Comparison of ENCODE assay signal across 21 cellular contexts in the genomic region with DNA sequence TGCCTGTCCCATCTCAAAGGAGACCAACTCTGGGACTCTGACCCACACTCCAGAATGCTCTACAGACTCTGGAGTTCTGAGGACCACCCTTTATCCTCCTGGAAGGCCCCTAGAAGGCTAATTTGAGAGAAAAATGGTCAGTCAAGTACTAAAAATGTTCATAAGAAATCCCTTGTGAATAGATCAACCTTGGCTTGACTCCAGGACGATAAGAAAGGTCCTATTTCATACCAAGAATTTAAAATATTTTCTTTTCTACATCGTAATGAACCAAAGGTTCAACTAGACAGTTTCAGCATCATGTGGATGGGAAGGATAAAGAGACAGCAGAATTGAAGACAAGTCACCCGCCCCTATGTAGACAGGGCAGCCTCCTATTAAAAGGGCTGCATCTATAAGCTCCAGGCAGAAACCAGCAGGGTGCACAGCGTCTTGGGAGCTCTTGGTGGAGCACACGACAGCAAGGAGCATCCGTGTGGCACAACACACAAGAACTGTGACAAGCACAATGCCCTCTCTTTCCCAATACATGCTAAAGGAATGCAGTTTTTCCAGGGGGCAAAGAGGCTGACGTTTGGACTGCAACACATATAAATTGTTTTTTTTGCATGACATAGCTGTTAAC.
DNase-seq lines count a peak whose midpoint lies in the region; ATAC-seq and TF ChIP-seq lines count a peak whose summit lies in the region.
"Had no signal": no experiment of that assay in that cellular context is flagged by ENCODE, and none has a peak within 500 bp of the region (broad histone marks: within the 10 kb centered on the region; RNA-seq: fewer than 3 reads in every experiment).

No MANE protein-coding gene starts in this region.

- DNase-seq in EH (ENCODE audit: low read depth) (peak; percentile 29), fibroblast of peridontal ligament (ENCODE audit: extremely low read depth) (peak; percentile 38), hippocampal formation (lab: John Stamatoyannopoulos, UW) (no peak), KBM-7 (no peak)
- no peak for DNase-seq in stimulated activated effector memory CD8-positive, alpha-beta T cell treated with anti-CD3 and anti-CD28 coated beads, Interleukin-12 subunit alpha, Interleukin-12 subunit beta, amount 100 ng/mL, for 72 hours (ENCODE audit: low spot score in 2 of 2)
- DNase-seq: CD4-positive, CD25-positive, alpha-beta regulatory T cell; H7; NCI-H1092 treated with DMSO at 0.1 percent for 48 hours; NCI-H1436; NCI-H187; NCI-H2081 treated with DMSO at 0.1 percent for 48 hours; NCI-H2171; NCI-H226; NCI-H510A treated with DMSO at 0.1 percent for 48 hours; RPMI8226; SHP77 treated with DMSO at 0.1 percent for 48 hours had no signal

- 0 out of 2 replicates have a peak overlapping the region, but pooled peaks have one; percentile 45 for H2AFZ ChIP-seq in OCI-LY3 (ENCODE audit: low read depth, low read length)

- H4K20me1 ChIP-seq in OCI-LY3 (ENCODE audit: insufficient read depth, low read length): no peaks in the 10 kb centered on the region
- H4K20me1 ChIP-seq: BLaER1 had no signal

- no peaks in the 10 kb centered on the region for H3K27me3 ChIP-seq in OCI-LY3 (ENCODE audit: low read depth, low read length)
- H3K27me3 ChIP-seq: BLaER1 had no signal

- no peaks in the 10 kb centered on the region for H3K79me2 ChIP-seq in OCI-LY3 (ENCODE audit: low read length)

- peaks cover 10% of the 10 kb centered on the region for H3K9me3 Mint-ChIP-seq in stimulated activated effector memory CD8-positive, alpha-beta T cell treated with anti-CD3 and anti-CD28 coated beads, Interleukin-12 subunit alpha, Interleukin-12 subunit beta, amount 100 ng/mL, for 72 hours

- no peaks in the 10 kb centered on the region for H3K36me3 ChIP-seq in OCI-LY3 (replicated peaks; ENCODE audit: low read depth, low read length)
- H3K36me3 ChIP-seq: BLaER1 had no signal

- H3K4me3 Mint-ChIP-seq in stimulated activated effector memory CD8-positive, alpha-beta T cell treated with anti-CD3 and anti-CD28 coated beads, Interleukin-12 subunit alpha, Interleukin-12 subunit beta, amount 100 ng/mL, for 72 hours: no peak overlapping the region
- H3K4me3 Mint-ChIP-seq: CD4-positive, CD25-positive, alpha-beta regulatory T cell had no signal

- no peak overlapping the region for H3K4me2 ChIP-seq in OCI-LY3 (ENCODE audit: low read length)
- H3K4me2 ChIP-seq: BLaER1, KMS-11 had no signal

- in situ Hi-C loops in KBM-7 (cut with MboI; ENCODE audit: low pct_unique_long_range_greater_than_20kb, low sequenced_read_pairs): no loop called here

- TF ChIP-seq CTCF in OCI-LY3 (IDR thresholded peaks at IDR 0.05; ENCODE audit: low read depth, low read length): no peak

- H3K9me3 ChIP-seq in OCI-LY3 (ENCODE audit: insufficient read depth, low read length): no peaks in the 10 kb centered on the region
- H3K9me3 ChIP-seq: BLaER1 had no signal

- H3K27ac ChIP-seq in OCI-LY3 (ENCODE audit: low read length): no peak overlapping the region
- H3K27ac ChIP-seq: BLaER1, KMS-11, SK-N-MC had no signal

- no peaks in the 10 kb centered on the region for H3K4me1 Mint-ChIP-seq in stimulated activated effector memory CD8-positive, alpha-beta T cell treated with anti-CD3 and anti-CD28 coated beads, Interleukin-12 subunit alpha, Interleukin-12 subunit beta, amount 100 ng/mL, for 72 hours
- H3K4me1 Mint-ChIP-seq: CD4-positive, CD25-positive, alpha-beta regulatory T cell had no signal

- no peaks in the 10 kb centered on the region for H3K4me1 ChIP-seq in OCI-LY3 (ENCODE audit: low read length)
- H3K4me1 ChIP-seq: BLaER1 had no signal

- no peaks in the 10 kb centered on the region for H3K36me3 Mint-ChIP-seq in stimulated activated effector memory CD8-positive, alpha-beta T cell treated with anti-CD3 and anti-CD28 coated beads, Interleukin-12 subunit alpha, Interleukin-12 subunit beta, amount 100 ng/mL, for 72 hours
- H3K36me3 Mint-ChIP-seq: CD4-positive, CD25-positive, alpha-beta regulatory T cell had no signal

- H3K4me3 ChIP-seq in OCI-LY3 (ENCODE audit: low read length): no peak overlapping the region
- H3K4me3 ChIP-seq: BLaER1, SK-N-MC had no signal

- ATAC-seq in stimulated activated effector memory CD8-positive, alpha-beta T cell treated with anti-CD3 and anti-CD28 coated beads, Interleukin-12 subunit alpha, Interleukin-12 subunit beta, amount 100 ng/mL, for 72 hours: peak; percentile 17
- ATAC-seq in HG03442 (IDR thresholded peaks at IDR 0.05; ENCODE audit: unreplicated experiment): no peak

- H3K9ac ChIP-seq in OCI-LY3 (ENCODE audit: low read length): no peak overlapping the region
- H3K9ac ChIP-seq: BLaER1, KMS-11 had no signal

- no peak overlapping the region for H3K27ac Mint-ChIP-seq in stimulated activated effector memory CD8-positive, alpha-beta T cell treated with anti-CD3 and anti-CD28 coated beads, Interleukin-12 subunit alpha, Interleukin-12 subunit beta, amount 100 ng/mL, for 72 hours
- H3K27ac Mint-ChIP-seq: CD4-positive, CD25-positive, alpha-beta regulatory T cell had no signal

Comparison
In these comparisons a context has a peak if more than half of its experiments do, and no peak if none do; other contexts are left out.
1. DNase-seq: peak in EH (single experiment) and fibroblast of peridontal ligament (single experiment); none in stimulated activated effector memory CD8-positive, alpha-beta T cell treated with anti-CD3 and anti-CD28 coated beads, Interleukin-12 subunit alpha, Interleukin-12 subunit beta, amount 100 ng/mL, for 72 hours (0 of 2), hippocampal formation (0 of 2) and KBM-7 (single experiment).